18 cellular contexts compared by ENCODE assay signal in the genomic region with DNA sequence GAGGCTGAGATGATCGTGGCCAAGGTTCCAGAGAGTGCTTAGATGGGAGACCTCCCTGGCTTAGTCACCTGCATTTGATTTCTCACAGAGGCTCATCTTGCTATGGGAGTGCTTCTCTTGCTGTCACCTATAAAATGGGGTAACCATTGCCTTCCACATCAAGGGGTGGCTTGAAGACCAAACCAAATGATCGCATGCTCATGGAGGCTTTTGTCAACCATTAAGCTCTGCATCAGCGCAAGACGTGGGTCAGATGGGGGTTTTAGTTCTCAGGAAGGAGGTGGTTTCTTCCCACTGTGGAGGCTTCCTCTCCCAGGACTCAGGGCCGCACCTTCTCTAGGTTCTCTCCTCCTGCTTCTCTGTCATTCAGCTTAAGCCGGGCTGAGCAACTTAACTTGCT. TPM values are rescaled to one million over a fixed set of nuclear protein-coding genes. Genes with fewer than 3 reads are reported as not detected.
DNase-seq lines count a peak whose midpoint lies in the region; ATAC-seq and TF ChIP-seq lines count a peak whose summit lies in the region.
"Had no signal": no experiment of that assay in that cellular context is flagged by ENCODE, and none has a peak within 500 bp of the region (broad histone marks: within the 10 kb centered on the region; RNA-seq: fewer than 3 reads in every experiment).

No MANE protein-coding gene starts in this region.

- TF ChIP-seq CTCF in neural crest cell (conservative IDR thresholded peaks at IDR 0.05), result no peak

- H3K36me3 Mint-ChIP-seq in neural crest cell (ENCODE audit: low read depth), result no peaks in the 10 kb centered on the region
- H3K36me3 Mint-ChIP-seq: CD4-positive, alpha-beta memory T cell; CD4-positive, CD25-positive, alpha-beta regulatory T cell; CD8-positive, alpha-beta memory T cell had no signal

- H3K27ac Mint-ChIP-seq in neural crest cell (ENCODE audit: unreplicated experiment), result peak overlapping the region; percentile 40
- H3K27ac Mint-ChIP-seq: B cell; CD4-positive, alpha-beta memory T cell; CD4-positive, CD25-positive, alpha-beta regulatory T cell; CD8-positive, alpha-beta memory T cell had no signal

- no peak overlapping the region for H2BK5ac ChIP-seq in mesenchymal stem cell (ENCODE audit: low read depth, low read length, poor library complexity, severe bottlenecking)

- H3K27me3 Mint-ChIP-seq in neural crest cell (ENCODE audit: low read depth), result no peaks in the 10 kb centered on the region

- H2AFZ ChIP-seq in Karpas-422 (ENCODE audit: low read length), result no peak overlapping the region
- H2AFZ ChIP-seq in mesenchymal stem cell (ENCODE audit: low read depth, low read length), result no peak overlapping the region

- H4K20me1 ChIP-seq in Karpas-422 (ENCODE audit: insufficient read depth, low read depth, low read length), result no peaks in the 10 kb centered on the region
- H4K20me1 ChIP-seq: BLaER1 treated with 17β-estradiol and CSF1 and Interleukin-3, amounts not matched to agents 10 nM and 100 nM had no signal

- H2BK120ac ChIP-seq in mesenchymal stem cell (ENCODE audit: low read depth, low read length), result no peak overlapping the region

- H3K9ac ChIP-seq in Karpas-422 (ENCODE audit: low read length) (no peak overlapping the region), mesenchymal stem cell (ENCODE audit: low read length) (no peak overlapping the region)
- H3K9ac ChIP-seq: BLaER1 treated with 17β-estradiol and CSF1 and Interleukin-3, amounts not matched to agents 10 nM and 100 nM had no signal

- H2BK12ac ChIP-seq in mesenchymal stem cell (ENCODE audit: low read length in 2 of 2), result no peak overlapping the region

- H3K4me3 Mint-ChIP-seq in neural crest cell, result no peak overlapping the region
- H3K4me3 Mint-ChIP-seq: B cell; CD4-positive, alpha-beta memory T cell; CD4-positive, CD25-positive, alpha-beta regulatory T cell; CD8-positive, alpha-beta memory T cell had no signal

- H4K8ac ChIP-seq in mesenchymal stem cell (ENCODE audit: low read length), result no peak overlapping the region

- H2AK5ac ChIP-seq in mesenchymal stem cell (ENCODE audit: low read length, severe bottlenecking), result peak overlapping the region; percentile 58

- H3K23ac ChIP-seq in mesenchymal stem cell (ENCODE audit: low read length in 2 of 2), result no peak overlapping the region

- no peak overlapping the region for H3K18ac ChIP-seq in mesenchymal stem cell (ENCODE audit: low read depth in 1 of 2, low read length in 2 of 2)

- H3K9me3 ChIP-seq in Karpas-422 (ENCODE audit: low read length) (no peaks in the 10 kb centered on the region), mesenchymal stem cell (ENCODE audit: control insufficient read depth, low read length) (no peaks in the 10 kb centered on the region)
- H3K9me3 ChIP-seq: A549 had no signal

- H3K27ac ChIP-seq in Karpas-422 (ENCODE audit: low read length) (no peak overlapping the region), mesenchymal stem cell (ENCODE audit: low read length, poor library complexity, severe bottlenecking) (no peak overlapping the region)
- H3K27ac ChIP-seq: 22Rv1; A549; BLaER1 treated with 17β-estradiol and CSF1 and Interleukin-3, amounts not matched to agents 10 nM and 100 nM; C4-2B had no signal

- H3K14ac ChIP-seq in mesenchymal stem cell (ENCODE audit: low read length in 2 of 2), result no peak overlapping the region

- H3K36me3 ChIP-seq in Karpas-422 (ENCODE audit: insufficient read depth, low read length) (no peaks in the 10 kb centered on the region), mesenchymal stem cell (ENCODE audit: control insufficient read depth in 1 of 2, insufficient read depth in 2 of 2, low read depth in 1 of 2, low read length in 2 of 2) (no peaks in the 10 kb centered on the region)
- H3K36me3 ChIP-seq: BLaER1 treated with 17β-estradiol and CSF1 and Interleukin-3, amounts not matched to agents 10 nM and 100 nM had no signal

- peaks cover 13% of the 10 kb centered on the region for H3K4me1 Mint-ChIP-seq in neural crest cell
- H3K4me1 Mint-ChIP-seq: B cell; CD4-positive, alpha-beta memory T cell; CD4-positive, CD25-positive, alpha-beta regulatory T cell; CD8-positive, alpha-beta memory T cell had no signal

- H3K4me2 ChIP-seq in Karpas-422 (ENCODE audit: low read depth, low read length, poor library complexity, severe bottlenecking) (no peak overlapping the region), mesenchymal stem cell (ENCODE audit: low read length, poor library complexity, severe bottlenecking) (no peak overlapping the region)
- H3K4me2 ChIP-seq: A549; BLaER1 treated with 17β-estradiol and CSF1 and Interleukin-3, amounts not matched to agents 10 nM and 100 nM had no signal

- no peak overlapping the region for H3K4ac ChIP-seq in mesenchymal stem cell (ENCODE audit: low read depth in 1 of 2, low read length in 2 of 2)

- peaks cover under 1% of the 10 kb centered on the region for H3K9me3 Mint-ChIP-seq in neural crest cell
- H3K9me3 Mint-ChIP-seq: CD4-positive, alpha-beta memory T cell; CD8-positive, alpha-beta memory T cell had no signal

- H2BK15ac ChIP-seq in mesenchymal stem cell (ENCODE audit: low read depth, poor library complexity, severe bottlenecking), result no peak overlapping the region

- no peaks in the 10 kb centered on the region for H3K79me1 ChIP-seq in mesenchymal stem cell (replicated peaks; ENCODE audit: low read length, poor library complexity, severe bottlenecking)

- no peak overlapping the region for H3K4me3 ChIP-seq in Karpas-422 (ENCODE audit: low read length)
- H3K4me3 ChIP-seq in mesenchymal stem cell (ENCODE audit: insufficient read depth in 1 of 2, low read depth in 1 of 2, low read length in 2 of 2), result no peak overlapping the region
- H3K4me3 ChIP-seq: A549; BLaER1 treated with 17β-estradiol and CSF1 and Interleukin-3, amounts not matched to agents 10 nM and 100 nM had no signal

- DNase-seq in Karpas-422 (peak; percentile 24), mesenchymal stem cell (no peak), neural crest cell (ENCODE audit: low read depth, low spot score) (no peak)
- DNase-seq: AML-193; CD4-positive, alpha-beta memory T cell; CD4-positive, CD25-positive, alpha-beta regulatory T cell; CD8-positive, alpha-beta memory T cell; COR-L47; DMS79 treated with DMSO at 0.1 percent for 48 hours; GF-D8 had no signal

- no peak overlapping the region for H4K91ac ChIP-seq in mesenchymal stem cell (ENCODE audit: low read length)

- WGBS in mesenchymal stem cell, result 90% methylated on average over 6 of the region's 6 CpGs

- H3K27me3 ChIP-seq in Karpas-422 (ENCODE audit: low read length) (no peaks in the 10 kb centered on the region), mesenchymal stem cell (ENCODE audit: control insufficient read depth in 1 of 2, insufficient read depth in 1 of 2, low read length in 2 of 2) (peaks cover 33 to 34% of the 10 kb centered on the region in 2 experiments)
- H3K27me3 ChIP-seq: BLaER1 treated with 17β-estradiol and CSF1 and Interleukin-3, amounts not matched to agents 10 nM and 100 nM had no signal

- H3K79me2 ChIP-seq in Karpas-422 (ENCODE audit: low read length), result no peaks in the 10 kb centered on the region

- no peaks in the 10 kb centered on the region for H3K4me1 ChIP-seq in Karpas-422 (ENCODE audit: low read length)
- H3K4me1 ChIP-seq in mesenchymal stem cell (ENCODE audit: control insufficient read depth, insufficient read depth, low read depth, low read length), result peaks cover 3% of the 10 kb centered on the region
- H3K4me1 ChIP-seq: A549 had no signal

- H3K9me2 ChIP-seq in Karpas-422 (replicated peaks; ENCODE audit: insufficient read depth, low read length), result no peaks in the 10 kb centered on the region

- ATAC-seq in HG02938 (IDR thresholded peaks at IDR 0.05; ENCODE audit: unreplicated experiment) (no peak), GM18858 (IDR thresholded peaks at IDR 0.05; ENCODE audit: unreplicated experiment) (no peak)
- ATAC-seq: A549 had no signal

RNA-seq across cellular contexts. Expression of a gene that starts 27.4 kb away (rescaled TPM):
- total RNA-seq in Karpas-422 (2014; rRNA removed; shearing (Covaris generic); ENCODE audit: low replicate concordance), result not detected in 2 replicates
- polyA plus RNA-seq in mesenchymal stem cell (2013, experiment 1 of 2), result 0.04 TPM
- 0.03 TPM for polyA plus RNA-seq in mesenchymal stem cell (2013, experiment 2 of 2)
- not detected in 2 replicates for total RNA-seq in neural crest cell
- total RNA-seq: A172; CD4-positive, CD25-positive, alpha-beta regulatory T cell; CD8-positive, alpha-beta memory T cell had no signal
- polyA plus RNA-seq: CD4-positive, alpha-beta memory T cell; CD4-positive, CD25-positive, alpha-beta regulatory T cell; CD8-positive, alpha-beta memory T cell had no signal

RNA-seq across cellular contexts. Expression of a gene that starts 56.8 kb away (rescaled TPM):
- not detected in 2 replicates for total RNA-seq in Karpas-422 (2014; rRNA removed; shearing (Covaris generic); ENCODE audit: low replicate concordance)
- not detected for polyA plus RNA-seq in mesenchymal stem cell (2013, experiment 1 of 2)
- polyA plus RNA-seq in mesenchymal stem cell (2013, experiment 2 of 2), result not detected
- total RNA-seq in neural crest cell, result not detected in 2 replicates
- total RNA-seq: A172; CD4-positive, CD25-positive, alpha-beta regulatory T cell had no signal
- polyA plus RNA-seq: A549 had no signal
